In genomic region chr21:28186604-28187003, GRCh38 we compare ENCODE assay signal across 28 cellular contexts.
"Had no signal": no experiment of that assay in that cellular context is flagged by ENCODE, and none has a peak within 500 bp of the region (broad histone marks: within the 10 kb centered on the region; RNA-seq: fewer than 3 reads in every experiment).

No MANE protein-coding gene starts in this region.

- ATAC-seq: activated CD4-positive, CD25-positive, alpha-beta regulatory T cell treated with anti-CD3 and anti-CD28 coated beads, Interleukin-2, amount 50 U/mL, for 24 hours; activated CD8-positive, alpha-beta T cell treated with anti-CD3 and anti-CD28 coated beads for 36 hours; activated T-cell treated with anti-CD3 and anti-CD28 coated beads, Interleukin-2, amount 50 U/mL, for 4 hours; activated T-helper 17 cell treated with anti-CD3 and anti-CD28 coated beads, Interleukin-2, amount 50 U/mL, for 72 hours; effector memory CD8-positive, alpha-beta T cell had no signal

- H3K9me3 ChIP-seq: esophagus muscularis mucosa had no signal

- H3K27me3 ChIP-seq: brain microvascular endothelial cell, esophagus muscularis mucosa had no signal

- FAIRE-seq: astrocyte, bronchial epithelial cell had no signal

- H3K36me3 ChIP-seq: brain microvascular endothelial cell, esophagus muscularis mucosa, WERI-Rb-1 had no signal

- H3K27ac ChIP-seq: brain microvascular endothelial cell, coronary artery, esophagus muscularis mucosa, WERI-Rb-1 had no signal

- H3K4me3 ChIP-seq: coronary artery, esophagus muscularis mucosa had no signal

- DNase-seq: activated B cell treated with CpG ODN at 0.5 μM for 24 hours; activated CD4-positive, alpha-beta T cell treated with anti-CD3 and anti-CD28 coated beads for 48 hours; activated CD4-positive, alpha-beta T cell treated with anti-CD3 and anti-CD28 coated beads, Interleukin-2, amount 50 U/mL, for 1 hour; activated CD4-positive, alpha-beta T cell treated with anti-CD3 and anti-CD28 coated beads, Interleukin-2, amount 50 U/mL, for 48 hours; activated CD8-positive, alpha-beta memory T cell treated with anti-CD3 and anti-CD28 coated beads for 24 hours; activated CD8-positive, alpha-beta T cell treated with anti-CD3 and anti-CD28 coated beads for 36 hours; activated effector memory CD4-positive, alpha-beta T cell treated with Interleukin-2 at 50 U/mL for 16 hours; activated gamma-delta T cell treated with Interleukin-2 at 50 U/mL for 16 hours; activated naive CD4-positive, alpha-beta T cell treated with Interleukin-2 at 50 U/mL for 16 hours; activated naive CD8-positive, alpha-beta T cell treated with anti-CD3 and anti-CD28 coated beads for 36 hours; activated T-cell treated with anti-CD3 and anti-CD28 coated beads, Interleukin-2, amount 50 U/mL, for 4 hours; amniotic stem cell; anterior cingulate cortex; brain microvascular endothelial cell; dermis blood vessel endothelial cell; effector CD4-positive, alpha-beta T cell; effector memory CD8-positive, alpha-beta T cell; erythroblast; foreskin melanocyte; head of caudate nucleus; T-helper 9 cell; WERI-Rb-1 had no signal
